Comparison of ENCODE assay signal across 8 cellular contexts in genomic region chr16:4270595-4270994, GRCh38. TPM values are rescaled to one million over a fixed set of nuclear protein-coding genes. Genes with fewer than 3 reads are reported as not detected.
DNase-seq lines count a peak whose midpoint lies in the region; ATAC-seq and TF ChIP-seq lines count a peak whose summit lies in the region.

No MANE protein-coding gene starts in this region.

- TF ChIP-seq POLR2A in heart left ventricle (IDR thresholded peaks at IDR 0.05) (no peak), vagina (IDR thresholded peaks at IDR 0.05) (no peak)

- peak overlapping the region in 1 of 12 donors; percentile 89 for H3K27ac ChIP-seq in heart left ventricle
- peak overlapping the region; percentile 93 for H3K27ac ChIP-seq in lower lobe of right lung
- H3K27ac ChIP-seq in vagina: peak overlapping the region; percentile 91

- H3K9me3 ChIP-seq in heart left ventricle (no peaks in the 10 kb centered on the region), lower lobe of right lung (no peaks in the 10 kb centered on the region), vagina (no peaks in the 10 kb centered on the region)

- no peaks in the 10 kb centered on the region for H3K27me3 ChIP-seq in heart left ventricle
- no peaks in the 10 kb centered on the region for H3K27me3 ChIP-seq in lower lobe of right lung (ENCODE audit: low read depth)
- H3K27me3 ChIP-seq in vagina: no peaks in the 10 kb centered on the region

- peak overlapping the region; percentile 88 for H3K4me3 Mint-ChIP-seq in activated naive CD8-positive, alpha-beta T cell

- H3K36me3 ChIP-seq in heart left ventricle: no peaks in the 10 kb centered on the region
- H3K36me3 ChIP-seq in lower lobe of right lung: no peaks in the 10 kb centered on the region
- no peaks in the 10 kb centered on the region for H3K36me3 ChIP-seq in vagina

- ATAC-seq in heart left ventricle (no peak), left ventricle myocardium superior (no peak), lower lobe of right lung (no peak), HG03095 (IDR thresholded peaks at IDR 0.05; ENCODE audit: unreplicated experiment) (no peak)

- TF ChIP-seq CTCF in heart left ventricle (IDR thresholded peaks at IDR 0.05): no peak
- no peak for TF ChIP-seq CTCF in lower lobe of right lung (IDR thresholded peaks at IDR 0.05)
- TF ChIP-seq CTCF in vagina (IDR thresholded peaks at IDR 0.05): no peak

- H3K27ac Mint-ChIP-seq in activated naive CD8-positive, alpha-beta T cell: peak overlapping the region; percentile 94

- peaks cover 0 to 34% (median 13%) of the 10 kb centered on the region in 12 donors for H3K4me1 ChIP-seq in heart left ventricle
- H3K4me1 ChIP-seq in lower lobe of right lung: peaks cover 18% of the 10 kb centered on the region
- peaks cover 15% of the 10 kb centered on the region for H3K4me1 ChIP-seq in vagina

- H3K36me3 Mint-ChIP-seq in activated naive CD8-positive, alpha-beta T cell: no peaks in the 10 kb centered on the region

- H3K4me3 ChIP-seq in heart left ventricle (peak overlapping the region in 7 of 12 donors; percentile 64 to 93 (median 86)), lower lobe of right lung (peak overlapping the region; percentile 65), vagina (peak overlapping the region; percentile 69 to 96)

- intact Hi-C loops in heart left ventricle (cut with DNase I) (loop anchor here in 3 of 10 donors (5.0 kb wide), 1 partner anchor 57 kb away; no protein-coding TSS in a partner anchor), left ventricle myocardium superior (cut with micrococcal nuclease) (no loop called here), lower lobe of right lung (cut with DNase I) (no loop called here), vagina (cut with DNase I) (loop anchor here (5.0 kb wide), 1 partner anchor 47 kb away; the partner anchor contains the start of gene GLIS2)

- 88 to 95% (median 90%) methylated on average over 6 to 7 of the region's 7 CpGs for WGBS in heart left ventricle, 4 donors

- no peaks in the 10 kb centered on the region for H3K27me3 Mint-ChIP-seq in activated naive CD8-positive, alpha-beta T cell

- peaks cover 14% of the 10 kb centered on the region for H3K4me1 Mint-ChIP-seq in activated naive CD8-positive, alpha-beta T cell (ENCODE audit: low read depth)

- no peak for DNase-seq in heart left ventricle
- DNase-seq in left ventricle myocardium superior: no peak
- DNase-seq in lower lobe of right lung: no peak
- no peak for DNase-seq in vagina (ENCODE audit: extremely low spot score in 2 of 2)
- DNase-seq in hypothalamus (lab: John Stamatoyannopoulos, UW): no peak
- no peak for DNase-seq in NCI-H524 treated with DMSO at 0.1 percent for 48 hours (lab: John Stamatoyannopoulos, UW)

- H3K9me3 Mint-ChIP-seq in activated naive CD8-positive, alpha-beta T cell (ENCODE audit: low read depth): no peaks in the 10 kb centered on the region

RNA-seq across cellular contexts. Expression of gene TFAP4, which starts 2.2 kb away (rescaled TPM):
- total RNA-seq in heart left ventricle: 1 to 10 TPM; 1.7 to 5.5 (median 3.3) TPM
- polyA plus RNA-seq in heart left ventricle: 1 to 10 TPM; 2.5 to 3.1 TPM
- 4.7 TPM for total RNA-seq in left ventricle myocardium superior
- total RNA-seq in lower lobe of right lung: 12.9 TPM
- 6.9 TPM for total RNA-seq in vagina

RNA-seq across cellular contexts. Expression of gene SRL, which starts 28.7 kb away (rescaled TPM):
- total RNA-seq in heart left ventricle (100 to 1,000 TPM; 372 to 760 (median 534) TPM), left ventricle myocardium superior (426 TPM), lower lobe of right lung (1.4 TPM), vagina (1.5 TPM)
- polyA plus RNA-seq in heart left ventricle: 100 to 1,000 TPM; 218 to 394 TPM

RNA-seq across cellular contexts. Expression of gene GLIS2, which starts 45.3 kb away (rescaled TPM):
- total RNA-seq in heart left ventricle (10 to 100 TPM in 7 of 9 donors, 1 to 10 TPM in 2; 7.6 to 23.4 (median 12.7) TPM), left ventricle myocardium superior (16.6 TPM), lower lobe of right lung (21.5 TPM), vagina (6.9 TPM)
- polyA plus RNA-seq in heart left ventricle: 10 to 100 TPM in 1 of 2 donors, 1 to 10 TPM in 1; 7.7 to 14.2 TPM

Comparison
In these comparisons a context has a peak if more than half of its experiments do, and no peak if none do; other contexts are left out.
1. RNA of gene SRL, which starts 28.7 kb away (total RNA-seq): 372 to 760 TPM in heart left ventricle and 426 TPM in left ventricle myocardium superior (single experiment); 1.5 TPM in vagina (single experiment) and 1.4 TPM in lower lobe of right lung (single experiment); every median in the first group is over 100 times any median in the second.
2. Peak in every context shown above with its lines, with median percentiles within 50 percentile points of each other: H3K4me3 ChIP-seq.